ENCODE assay signal across 6 cellular contexts in genomic region chr1:152654110-152654509, GRCh38. TPM values are rescaled to one million over a fixed set of nuclear protein-coding genes. Genes with fewer than 3 reads are reported as not detected.
DNase-seq lines count a peak whose midpoint lies in the region; ATAC-seq and TF ChIP-seq lines count a peak whose summit lies in the region.

No MANE protein-coding gene starts in this region.

- TF ChIP-seq CTCF in tibial artery (IDR thresholded peaks at IDR 0.05) = no peak

- H3K9me3 ChIP-seq in tibial artery = no peaks in the 10 kb centered on the region

- no peaks in the 10 kb centered on the region for H3K27me3 ChIP-seq in tibial artery

- H3K4me1 ChIP-seq in tibial artery = no peaks in the 10 kb centered on the region

- H3K4me1 Mint-ChIP-seq in naive thymus-derived CD8-positive, alpha-beta T cell = peaks cover 0 to 6% (median 3%) of the 10 kb centered on the region in 4 donors

- H3K4me3 Mint-ChIP-seq in naive thymus-derived CD8-positive, alpha-beta T cell = no peak overlapping the region

- H3K27me3 Mint-ChIP-seq in naive thymus-derived CD8-positive, alpha-beta T cell = peaks cover 0 to 28% (median 8%) of the 10 kb centered on the region in 5 donors

- no peak overlapping the region for H3K27ac Mint-ChIP-seq in naive thymus-derived CD8-positive, alpha-beta T cell

- no peaks in the 10 kb centered on the region for H3K9me3 Mint-ChIP-seq in naive thymus-derived CD8-positive, alpha-beta T cell

- intact Hi-C loops in tibial artery (cut with DNase I; ENCODE audit: low total_unique reads) = no loop called here

- ATAC-seq in naive thymus-derived CD8-positive, alpha-beta T cell = no peak

- no peak overlapping the region for H3K4me3 ChIP-seq in tibial artery

- no peak overlapping the region for H3K27ac ChIP-seq in tibial artery

- peak; percentile 38 for DNase-seq in NCI-H2029 (lab: John Stamatoyannopoulos, UW)
- no peak for DNase-seq in NCI-H2029 treated with DMSO at 0.1 percent for 48 hours (lab: John Stamatoyannopoulos, UW)
- DNase-seq in NCI-H774 (lab: John Stamatoyannopoulos, UW) = peak; percentile 29
- peak in 29 of 56 donors; percentile 0 to 71 (median 6) for DNase-seq in amygdala (lab: John Stamatoyannopoulos, UW)
- peak in 6 of 10 donors; percentile 4 to 66 (median 14) for DNase-seq in naive thymus-derived CD8-positive, alpha-beta T cell
- no peak for DNase-seq in tibial artery

- no peaks in the 10 kb centered on the region for H3K36me3 Mint-ChIP-seq in naive thymus-derived CD8-positive, alpha-beta T cell

- H3K36me3 ChIP-seq in tibial artery = no peaks in the 10 kb centered on the region

- POLR2A ChIA-PET in naive thymus-derived CD8-positive, alpha-beta T cell (lab: Charles Lee) = no interaction called here

RNA-seq across cellular contexts. Expression of gene LCE2D, which starts 9.1 kb away (rescaled TPM):
- not detected for total RNA-seq in naive thymus-derived CD8-positive, alpha-beta T cell
- not detected for polyA plus RNA-seq in naive thymus-derived CD8-positive, alpha-beta T cell

RNA-seq across cellular contexts. Expression of gene LCE2C, which starts 21.0 kb away (rescaled TPM):
- not detected for total RNA-seq in naive thymus-derived CD8-positive, alpha-beta T cell
- polyA plus RNA-seq in naive thymus-derived CD8-positive, alpha-beta T cell = not detected

RNA-seq across cellular contexts. Expression of gene LCE3A, which starts 31.2 kb away (rescaled TPM):
- total RNA-seq in naive thymus-derived CD8-positive, alpha-beta T cell = not detected
- not detected for polyA plus RNA-seq in naive thymus-derived CD8-positive, alpha-beta T cell

RNA-seq across cellular contexts. Expression of gene LCE2B, which starts 31.8 kb away (rescaled TPM):
- not detected for total RNA-seq in naive thymus-derived CD8-positive, alpha-beta T cell
- polyA plus RNA-seq in naive thymus-derived CD8-positive, alpha-beta T cell = not detected

RNA-seq across cellular contexts. Expression of gene LCE3B, which starts 40.5 kb away (rescaled TPM):
- total RNA-seq in naive thymus-derived CD8-positive, alpha-beta T cell = not detected
- not detected for polyA plus RNA-seq in naive thymus-derived CD8-positive, alpha-beta T cell

Comparison
In these comparisons a context has a peak if more than half of its experiments do, and no peak if none do; other contexts are left out.
1. DNase-seq: peak in NCI-H2029 (single experiment), NCI-H774 (single experiment), amygdala (29 of 56) and naive thymus-derived CD8-positive, alpha-beta T cell (6 of 10); none in NCI-H2029 treated with DMSO at 0.1 percent for 48 hours (single experiment) and tibial artery (0 of 2).